In the genomic region with DNA sequence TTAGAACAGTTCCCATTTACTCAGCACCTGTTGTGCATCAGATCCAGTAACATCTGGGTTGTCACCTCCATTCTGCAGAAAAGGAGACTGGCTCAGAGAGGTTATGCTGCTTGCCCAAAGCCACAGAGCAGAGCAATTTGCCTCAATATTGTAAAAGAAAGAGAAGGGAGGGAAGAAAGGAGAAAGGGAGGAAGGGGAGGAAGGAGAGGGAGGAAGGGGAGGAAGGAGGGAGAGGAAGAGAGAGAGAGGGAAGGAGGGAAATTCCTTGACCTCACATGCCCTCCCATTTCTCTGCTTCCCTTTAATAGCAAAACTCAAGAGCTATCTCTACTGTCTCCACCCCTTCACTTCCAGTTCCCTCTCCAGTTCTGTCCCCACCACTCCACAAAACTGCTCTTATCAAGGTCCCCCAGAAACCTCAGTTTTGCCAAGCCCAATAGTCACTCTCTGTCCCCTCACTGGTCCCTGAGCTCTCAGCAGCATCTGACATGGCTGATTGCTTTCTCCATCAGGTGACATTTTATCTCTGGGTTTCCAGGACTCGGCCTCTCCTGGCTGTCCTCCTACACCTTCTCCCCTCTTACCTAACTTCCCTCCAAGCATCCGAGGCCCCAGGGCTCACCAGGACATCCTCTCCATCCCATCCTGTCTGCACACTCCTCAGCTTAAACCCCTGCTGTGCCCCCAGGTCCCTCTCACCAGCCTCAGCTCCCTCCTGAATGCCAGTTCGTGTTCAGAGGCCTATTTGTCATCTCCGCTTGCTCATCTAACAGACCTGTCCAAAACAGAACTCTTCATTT, we compare ENCODE assay signal across 27 cellular contexts.
"Had no signal": no experiment of that assay in that cellular context is flagged by ENCODE, and none has a peak within 500 bp of the region (broad histone marks: within the 10 kb centered on the region; RNA-seq: fewer than 3 reads in every experiment).

No MANE protein-coding gene starts in this region.

- DNase-seq: activated CD4-positive, alpha-beta memory T cell treated with anti-CD3 and anti-CD28 coated beads for 36 hours; activated CD4-positive, alpha-beta T cell treated with anti-CD3 and anti-CD28 coated beads for 48 hours; activated CD8-positive, alpha-beta memory T cell treated with anti-CD3 and anti-CD28 coated beads, Interleukin-2, amount 50 U/mL, for 4 hours; activated effector memory CD4-positive, alpha-beta T cell treated with anti-CD3 and anti-CD28 coated beads, Interleukin-2, amount 50 U/mL, for 16 hours; activated naive CD4-positive, alpha-beta T cell treated with anti-CD3 and anti-CD28 coated beads for 36 hours; activated naive CD8-positive, alpha-beta T cell treated with anti-CD3 and anti-CD28 coated beads for 36 hours; activated T-cell treated with anti-CD3 and anti-CD28 coated beads, Interleukin-2, amount 50 U/mL, for 1 hour; adrenal gland; aorta; body of pancreas; dermis blood vessel endothelial cell; effector CD4-positive, alpha-beta T cell; left cardiac atrium; left ventricle myocardium superior; mucosa of descending colon; posterior cingulate gyrus; right cardiac atrium; stimulated activated CD4-positive, alpha-beta T cell treated with anti-CD3 and anti-CD28 coated beads, Interleukin-15, amount 100 ng/mL, for 24 hours; stimulated activated CD4-positive, alpha-beta T cell treated with anti-CD3 and anti-CD28 coated beads, Interleukin-2, amount 100 ng/mL, for 24 hours; stimulated activated naive CD4-positive, alpha-beta T cell; testis; transverse colon; WERI-Rb-1 had no signal

- H3K27ac ChIP-seq: adrenal gland, body of pancreas, epithelial cell of prostate, hepatocyte, testis, transverse colon, WERI-Rb-1 had no signal

- H3K4me1 ChIP-seq: adrenal gland, body of pancreas, testis, transverse colon had no signal

- H3K27me3 ChIP-seq: adrenal gland, body of pancreas, testis had no signal

- ATAC-seq: activated CD4-positive, CD25-positive, alpha-beta regulatory T cell treated with anti-CD3 and anti-CD28 coated beads, Interleukin-2, amount 50 U/mL, for 24 hours; body of pancreas; left cardiac atrium; left ventricle myocardium superior; mucosa of descending colon; natural killer cell treated with Interleukin-12 subunit alpha and Interleukin-12 subunit beta and Interleukin-15 and Interleukin-18, amount 100 ng/mL, for 72 hours; right cardiac atrium had no signal

- H3K4me3 ChIP-seq: adrenal gland, body of pancreas, hepatocyte, mucosa of descending colon, testis, transverse colon had no signal

- H3K9me3 ChIP-seq: adrenal gland, body of pancreas, mucosa of descending colon, testis, transverse colon had no signal

- H3K36me3 ChIP-seq: adrenal gland, transverse colon, WERI-Rb-1 had no signal
